Comparison of ENCODE assay signal across 8 cellular contexts in the genomic region with DNA sequence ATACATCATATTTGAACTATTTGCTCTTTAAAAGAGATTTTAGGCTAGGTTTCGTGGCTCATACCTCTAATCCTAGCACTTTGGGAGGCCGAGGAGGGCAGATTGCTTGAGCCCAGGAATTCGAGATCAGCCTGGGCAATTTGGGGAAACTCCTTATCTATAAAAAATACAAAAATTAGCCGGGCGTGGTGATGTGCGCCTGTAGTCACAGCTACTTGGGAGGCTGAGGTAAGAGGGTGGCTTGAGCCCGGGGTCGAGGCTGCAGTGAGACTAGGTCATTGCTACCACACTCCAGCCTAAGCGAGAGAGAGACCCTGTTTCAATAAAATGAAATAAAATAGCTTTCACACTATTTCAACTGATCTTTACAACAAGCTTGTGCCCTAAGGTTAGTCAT. TPM values are rescaled to one million over a fixed set of nuclear protein-coding genes. Genes with fewer than 3 reads are reported as not detected.
DNase-seq lines count a peak whose midpoint lies in the region; ATAC-seq and TF ChIP-seq lines count a peak whose summit lies in the region.

No MANE protein-coding gene starts in this region.

- H3K4me3 ChIP-seq in GM23338 (peak overlapping the region; percentile 74), fibroblast of villous mesenchyme (ENCODE audit: low read depth, low read length) (peak overlapping the region; percentile 88), skeletal muscle cell (ENCODE audit: low read depth, low read length) (peak overlapping the region; percentile 86)

- peaks cover 6% of the 10 kb centered on the region for H3K27me3 Mint-ChIP-seq in GM23338 (ENCODE audit: insufficient read depth, low read depth, poor library complexity)

- H3K9me2 ChIP-seq in GM23338 (ENCODE audit: insufficient read depth), result no peaks in the 10 kb centered on the region

- peak overlapping the region; percentile 2; the same call in 1 of the 2 replicates for H3K27ac ChIP-seq in GM23338 (ENCODE audit: low read depth)
- peak overlapping the region; percentile 80 for H3K27ac ChIP-seq in VCaP

- peaks cover 16% of the 10 kb centered on the region for H3K4me1 ChIP-seq in GM23338 (ENCODE audit: insufficient read depth)

- H4K20me1 ChIP-seq in GM23338 (replicated peaks; ENCODE audit: insufficient read depth), result 0 out of 2 replicates have a peak, but pooled peaks cover 2% of the 10 kb centered on the region

- peak overlapping the region; percentile 78 for H3K4me2 ChIP-seq in GM23338

- H3K9me3 Mint-ChIP-seq in GM23338, result no peaks in the 10 kb centered on the region

- H3K36me3 ChIP-seq in GM23338 (ENCODE audit: insufficient read depth), result no peaks in the 10 kb centered on the region; the same call in 1 of the 2 replicates

- ATAC-seq in GM23338, result no peak

- H3K27ac Mint-ChIP-seq in GM23338, result 0 out of 2 replicates have a peak overlapping the region, but pooled peaks have one; percentile 96

- peaks cover 10% of the 10 kb centered on the region for H3K4me1 Mint-ChIP-seq in GM23338

- H3K36me3 Mint-ChIP-seq in GM23338 (ENCODE audit: low read depth), result peaks cover 2% of the 10 kb centered on the region

- peak overlapping the region; percentile 96 for H3K4me3 Mint-ChIP-seq in GM23338

- no peak for TF ChIP-seq CTCF in GM23338 (conservative IDR thresholded peaks at IDR 0.05; ENCODE audit: low read depth in 2 of 2)
- TF ChIP-seq CTCF in VCaP (conservative IDR thresholded peaks at IDR 0.05), result no peak
- no peak for TF ChIP-seq CTCF in fibroblast of villous mesenchyme (IDR thresholded peaks at IDR 0.05; ENCODE audit: insufficient read depth, low read depth, low read length)

- DNase-seq in GM23338 (ENCODE audit: low spot score) (no peak), fibroblast of villous mesenchyme (ENCODE audit: low read depth) (no peak), skeletal muscle cell (ENCODE audit: low read depth) (no peak), NCI-H1417 (lab: John Stamatoyannopoulos, UW) (no peak), HT-29 (ENCODE audit: low spot score) (no peak), DMS79 treated with DMSO at 0.1 percent for 48 hours (lab: John Stamatoyannopoulos, UW) (no peak), NAMALWA (ENCODE audit: low spot score) (no peak)

- no peaks in the 10 kb centered on the region for H3F3A ChIP-seq in GM23338 (replicated peaks; ENCODE audit: low read depth)

- peaks cover 49% of the 10 kb centered on the region for H3K79me2 ChIP-seq in GM23338 (replicated peaks; ENCODE audit: insufficient read depth)

- H3K27me3 ChIP-seq in GM23338 (ENCODE audit: insufficient read depth), result no peaks in the 10 kb centered on the region

- H2AFZ ChIP-seq in GM23338, result peak overlapping the region; percentile 77; the same call in 1 of the 2 replicates

TF ChIP-seq in GM23338, 12 proteins besides CTCF, POLR2A, EP300 and RAD21:
- TF ChIP-seq NANOG (IDR thresholded peaks at IDR 0.05; ENCODE audit: borderline replicate concordance), result no peak
- TF ChIP-seq STAT1 (IDR thresholded peaks at IDR 0.05; ENCODE audit: unreplicated experiment), result no peak
- TF ChIP-seq, protein P1, sequence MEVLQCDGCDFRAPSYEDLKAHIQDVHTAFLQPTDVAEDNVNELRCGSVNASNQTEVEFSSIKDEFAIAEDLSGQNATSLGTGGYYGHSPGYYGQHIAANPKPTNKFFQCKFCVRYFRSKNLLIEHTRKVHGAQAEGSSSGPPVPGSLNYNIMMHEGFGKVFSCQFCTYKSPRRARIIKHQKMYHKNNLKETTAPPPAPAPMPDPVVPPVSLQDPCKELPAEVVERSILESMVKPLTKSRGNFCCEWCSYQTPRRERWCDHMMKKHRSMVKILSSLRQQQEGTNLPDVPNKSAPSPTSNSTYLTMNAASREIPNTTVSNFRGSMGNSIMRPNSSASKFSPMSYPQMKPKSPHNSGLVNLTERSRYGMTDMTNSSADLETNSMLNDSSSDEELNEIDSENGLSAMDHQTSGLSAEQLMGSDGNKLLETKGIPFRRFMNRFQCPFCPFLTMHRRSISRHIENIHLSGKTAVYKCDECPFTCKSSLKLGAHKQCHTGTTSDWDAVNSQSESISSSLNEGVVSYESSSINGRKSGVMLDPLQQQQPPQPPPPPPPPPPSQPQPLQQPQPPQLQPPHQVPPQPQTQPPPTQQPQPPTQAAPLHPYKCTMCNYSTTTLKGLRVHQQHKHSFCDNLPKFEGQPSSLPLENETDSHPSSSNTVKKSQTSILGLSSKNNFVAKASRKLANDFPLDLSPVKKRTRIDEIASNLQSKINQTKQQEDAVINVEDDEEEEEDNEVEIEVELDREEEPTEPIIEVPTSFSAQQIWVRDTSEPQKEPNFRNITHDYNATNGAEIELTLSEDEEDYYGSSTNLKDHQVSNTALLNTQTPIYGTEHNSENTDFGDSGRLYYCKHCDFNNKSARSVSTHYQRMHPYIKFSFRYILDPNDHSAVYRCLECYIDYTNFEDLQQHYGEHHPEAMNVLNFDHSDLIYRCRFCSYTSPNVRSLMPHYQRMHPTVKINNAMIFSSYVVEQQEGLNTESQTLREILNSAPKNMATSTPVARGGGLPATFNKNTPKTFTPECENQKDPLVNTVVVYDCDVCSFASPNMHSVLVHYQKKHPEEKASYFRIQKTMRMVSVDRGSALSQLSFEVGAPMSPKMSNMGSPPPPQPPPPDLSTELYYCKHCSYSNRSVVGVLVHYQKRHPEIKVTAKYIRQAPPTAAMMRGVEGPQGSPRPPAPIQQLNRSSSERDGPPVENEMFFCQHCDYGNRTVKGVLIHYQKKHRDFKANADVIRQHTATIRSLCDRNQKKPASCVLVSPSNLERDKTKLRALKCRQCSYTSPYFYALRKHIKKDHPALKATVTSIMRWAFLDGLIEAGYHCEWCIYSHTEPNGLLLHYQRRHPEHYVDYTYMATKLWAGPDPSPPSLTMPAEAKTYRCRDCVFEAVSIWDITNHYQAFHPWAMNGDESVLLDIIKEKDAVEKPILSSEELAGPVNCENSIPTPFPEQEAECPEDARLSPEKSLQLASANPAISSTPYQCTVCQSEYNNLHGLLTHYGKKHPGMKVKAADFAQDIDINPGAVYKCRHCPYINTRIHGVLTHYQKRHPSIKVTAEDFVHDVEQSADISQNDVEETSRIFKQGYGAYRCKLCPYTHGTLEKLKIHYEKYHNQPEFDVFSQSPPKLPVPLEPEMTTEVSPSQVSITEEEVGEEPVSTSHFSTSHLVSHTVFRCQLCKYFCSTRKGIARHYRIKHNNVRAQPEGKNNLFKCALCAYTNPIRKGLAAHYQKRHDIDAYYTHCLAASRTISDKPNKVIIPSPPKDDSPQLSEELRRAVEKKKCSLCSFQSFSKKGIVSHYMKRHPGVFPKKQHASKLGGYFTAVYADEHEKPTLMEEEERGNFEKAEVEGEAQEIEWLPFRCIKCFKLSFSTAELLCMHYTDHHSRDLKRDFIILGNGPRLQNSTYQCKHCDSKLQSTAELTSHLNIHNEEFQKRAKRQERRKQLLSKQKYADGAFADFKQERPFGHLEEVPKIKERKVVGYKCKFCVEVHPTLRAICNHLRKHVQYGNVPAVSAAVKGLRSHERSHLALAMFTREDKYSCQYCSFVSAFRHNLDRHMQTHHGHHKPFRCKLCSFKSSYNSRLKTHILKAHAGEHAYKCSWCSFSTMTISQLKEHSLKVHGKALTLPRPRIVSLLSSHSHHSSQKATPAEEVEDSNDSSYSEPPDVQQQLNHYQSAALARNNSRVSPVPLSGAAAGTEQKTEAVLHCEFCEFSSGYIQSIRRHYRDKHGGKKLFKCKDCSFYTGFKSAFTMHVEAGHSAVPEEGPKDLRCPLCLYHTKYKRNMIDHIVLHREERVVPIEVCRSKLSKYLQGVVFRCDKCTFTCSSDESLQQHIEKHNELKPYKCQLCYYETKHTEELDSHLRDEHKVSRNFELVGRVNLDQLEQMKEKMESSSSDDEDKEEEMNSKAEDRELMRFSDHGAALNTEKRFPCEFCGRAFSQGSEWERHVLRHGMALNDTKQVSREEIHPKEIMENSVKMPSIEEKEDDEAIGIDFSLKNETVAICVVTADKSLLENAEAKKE (CRISPR knock-in tag; IDR thresholded peaks at IDR 0.05), result no peak
- TF ChIP-seq, protein P2, sequence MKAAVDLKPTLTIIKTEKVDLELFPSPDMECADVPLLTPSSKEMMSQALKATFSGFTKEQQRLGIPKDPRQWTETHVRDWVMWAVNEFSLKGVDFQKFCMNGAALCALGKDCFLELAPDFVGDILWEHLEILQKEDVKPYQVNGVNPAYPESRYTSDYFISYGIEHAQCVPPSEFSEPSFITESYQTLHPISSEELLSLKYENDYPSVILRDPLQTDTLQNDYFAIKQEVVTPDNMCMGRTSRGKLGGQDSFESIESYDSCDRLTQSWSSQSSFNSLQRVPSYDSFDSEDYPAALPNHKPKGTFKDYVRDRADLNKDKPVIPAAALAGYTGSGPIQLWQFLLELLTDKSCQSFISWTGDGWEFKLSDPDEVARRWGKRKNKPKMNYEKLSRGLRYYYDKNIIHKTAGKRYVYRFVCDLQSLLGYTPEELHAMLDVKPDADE (IDR thresholded peaks at IDR 0.05), result no peak
- no peak for TF ChIP-seq EZH2phosphoT487 (IDR thresholded peaks at IDR 0.05; ENCODE audit: unreplicated experiment)
- TF ChIP-seq ZNF114 (CRISPR knock-in tag; IDR thresholded peaks at IDR 0.05), result no peak
TF ChIP-seq in GM23338: peak in this region for 0.

RNA-seq across cellular contexts. Expression of a gene that starts 0.5 kb away (rescaled TPM):
- total RNA-seq in GM23338 (2014; rRNA removed; shearing (Covaris generic)), result 26.1 and 32.1 TPM in 2 replicates
- 256 and 260 TPM in 2 replicates for polyA plus RNA-seq in GM23338 (2016; fragmentation: Nextera tagmentation; extraction: Ambion mirVana)
- 11.7 and 12.9 TPM in 2 replicates for total RNA-seq in fibroblast of villous mesenchyme
- 24.1 and 31.5 TPM in 2 replicates for total RNA-seq in HT-29 (2014; rRNA removed; shearing (Covaris generic))

RNA-seq across cellular contexts. Expression of a gene that starts 2.4 kb away (rescaled TPM):
- 46.7 and 49.7 TPM in 2 replicates for total RNA-seq in GM23338 (2014; rRNA removed; shearing (Covaris generic))
- 18.3 and 19.2 TPM in 2 replicates for polyA plus RNA-seq in GM23338 (2016; fragmentation: Nextera tagmentation; extraction: Ambion mirVana)
- 13.5 and 23.3 TPM in 2 replicates for total RNA-seq in fibroblast of villous mesenchyme
- 13.4 and 14.8 TPM in 2 replicates for total RNA-seq in HT-29 (2014; rRNA removed; shearing (Covaris generic))
